ENCODE assay signal across 8 cellular contexts in the genomic region with DNA sequence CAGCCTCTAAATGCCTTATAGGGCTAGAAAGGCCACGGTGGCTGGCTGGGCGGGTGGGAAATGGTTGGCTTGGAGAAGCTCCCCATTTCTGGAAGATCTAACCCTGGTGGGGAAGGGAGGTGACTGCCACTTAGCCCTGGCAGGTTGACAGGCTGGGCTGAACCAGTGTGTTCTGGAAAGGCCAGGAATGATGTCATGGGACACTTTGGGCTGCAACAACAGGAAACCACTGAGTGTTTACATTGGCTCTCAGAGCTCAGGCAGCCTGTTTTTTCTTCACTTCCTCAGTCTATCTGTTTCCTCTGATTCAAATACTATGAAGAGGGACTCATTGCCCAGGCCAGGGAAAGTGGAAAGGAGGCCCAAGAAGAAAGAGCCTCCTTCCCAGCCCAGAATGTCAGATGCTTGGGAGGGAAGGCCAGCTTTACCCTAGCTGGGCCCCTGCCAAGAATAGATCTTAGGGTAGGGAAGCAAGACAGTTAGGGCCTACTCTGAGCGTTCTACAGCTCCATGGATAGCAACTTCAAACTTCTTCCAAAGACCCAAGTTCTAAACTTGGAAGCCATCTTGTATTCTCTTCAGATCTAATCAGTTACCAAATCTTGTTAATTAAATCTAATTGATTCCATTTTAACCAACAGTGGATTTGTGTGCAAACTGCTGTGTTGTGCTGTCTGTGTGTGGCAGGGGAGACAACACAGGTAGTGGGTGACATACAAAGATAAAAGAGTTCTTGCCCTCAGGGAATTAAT.
A peak's percentile ranks its signal among the peaks of the same experiment; 100 is the strongest.
DNase-seq lines count a peak whose midpoint lies in the region; ATAC-seq, FAIRE-seq and TF ChIP-seq lines count a peak whose summit lies in the region.

No MANE protein-coding gene starts in this region.

- H3K27me3 ChIP-seq in bronchial epithelial cell (ENCODE audit: control insufficient read depth, insufficient read depth, low read length) (no peaks in the 10 kb centered on the region), left lung (no peaks in the 10 kb centered on the region), stomach smooth muscle (ENCODE audit: control insufficient read depth in 1 of 2, insufficient read depth in 2 of 2, low read length in 2 of 2) (peaks cover 0 to 2% of the 10 kb centered on the region in 2 donors)

- no peaks in the 10 kb centered on the region for H3K36me3 ChIP-seq in bronchial epithelial cell (ENCODE audit: control insufficient read depth, insufficient read depth, low read length)
- H3K36me3 ChIP-seq in left lung: no peaks in the 10 kb centered on the region
- no peaks in the 10 kb centered on the region for H3K36me3 ChIP-seq in stomach smooth muscle (ENCODE audit: control insufficient read depth in 2 of 2, insufficient read depth in 2 of 2, low read length in 2 of 2)

- ATAC-seq in HG03175 (IDR thresholded peaks at IDR 0.05; ENCODE audit: unreplicated experiment) (peak; percentile 46), T-helper 17 cell (peak; percentile 82), left lung (peak; percentile 89)

- no peaks in the 10 kb centered on the region for H3K27me3 Mint-ChIP-seq in T-helper 17 cell
- no peaks in the 10 kb centered on the region for H3K27me3 Mint-ChIP-seq in progenitor cell of endocrine pancreas

- H3K27ac Mint-ChIP-seq in T-helper 17 cell: peak overlapping the region; percentile 99
- H3K27ac Mint-ChIP-seq in progenitor cell of endocrine pancreas: no peak overlapping the region

- intact Hi-C loops in left lung (cut with DNase I): loop anchor here in 1 of 2 donors (10.0 kb wide), 1 partner anchor 103 kb away; no protein-coding TSS in a partner anchor

- H3K36me3 Mint-ChIP-seq in T-helper 17 cell (ENCODE audit: low read depth) (peaks cover 3% of the 10 kb centered on the region), progenitor cell of endocrine pancreas (ENCODE audit: insufficient read depth) (no peaks in the 10 kb centered on the region)

- peaks cover 43% of the 10 kb centered on the region for H3K4me1 Mint-ChIP-seq in T-helper 17 cell
- no peaks in the 10 kb centered on the region for H3K4me1 Mint-ChIP-seq in progenitor cell of endocrine pancreas (ENCODE audit: low read depth)

- H3K9me3 ChIP-seq in T-helper 17 cell (ENCODE audit: control insufficient read depth, low read length, poor library complexity, severe bottlenecking): no peaks in the 10 kb centered on the region
- H3K9me3 ChIP-seq in left lung: no peaks in the 10 kb centered on the region
- no peaks in the 10 kb centered on the region for H3K9me3 ChIP-seq in stomach smooth muscle (ENCODE audit: control insufficient read depth in 2 of 2, low read length in 2 of 2)

- H3K4me1 ChIP-seq in left lung (peaks cover 16 to 53% of the 10 kb centered on the region in 2 donors), stomach smooth muscle (ENCODE audit: control insufficient read depth, insufficient read depth, low read length) (peaks cover 17% of the 10 kb centered on the region)

- peaks cover 23% of the 10 kb centered on the region for H3K9me3 Mint-ChIP-seq in progenitor cell of endocrine pancreas (ENCODE audit: low read depth)

- no peak overlapping the region for H3K4me3 ChIP-seq in bronchial epithelial cell (ENCODE audit: low read depth, low read length)
- no peak overlapping the region for H3K4me3 ChIP-seq in left lung
- no peak overlapping the region for H3K4me3 ChIP-seq in stomach smooth muscle (ENCODE audit: low read length in 2 of 2)

- peak overlapping the region in 1 of 2 donors; percentile 14 for H3K9ac ChIP-seq in stomach smooth muscle (ENCODE audit: low read length in 2 of 2)

- peak; percentile 90 for FAIRE-seq in bronchial epithelial cell (lab: Jason Lieb, UNC)

- H3K4me3 Mint-ChIP-seq in T-helper 17 cell (peak overlapping the region; percentile 66), progenitor cell of endocrine pancreas (ENCODE audit: low read depth) (no peak overlapping the region)

- DNase-seq in DMS53 treated with DMSO at 0.1 percent for 48 hours (lab: John Stamatoyannopoulos, UW; ENCODE audit: unreplicated experiment): peak; percentile 92
- DNase-seq in T-helper 17 cell: peak in 1 of 3 donors; percentile 14
- DNase-seq in bronchial epithelial cell (ENCODE audit: low read depth): peak; percentile 77
- peak; percentile 75 to 89 for DNase-seq in left lung
- DNase-seq in progenitor cell of endocrine pancreas (ENCODE audit: low spot score, unreplicated experiment): no peak
- DNase-seq in HuH-7.5 (ENCODE audit: low spot score): no peak

- TF ChIP-seq CTCF in bronchial epithelial cell (IDR thresholded peaks at IDR 0.05; ENCODE audit: insufficient read depth, low read length, severe bottlenecking) (no peak), left lung (IDR thresholded peaks at IDR 0.05) (peak in 1 of 2 donors; percentile 35), progenitor cell of endocrine pancreas (IDR thresholded peaks at IDR 0.05; ENCODE audit: unreplicated experiment) (no peak)

- H3K27ac ChIP-seq in left lung (peak overlapping the region; percentile 82 to 93), stomach smooth muscle (ENCODE audit: low read length) (peak overlapping the region; percentile 76)

Comparison
In these comparisons a context has a peak if more than half of its experiments do, and no peak if none do; other contexts are left out.
1. DNase-seq: peak in DMS53 treated with DMSO at 0.1 percent for 48 hours (single experiment), bronchial epithelial cell (single experiment) and left lung (2 of 2); none in progenitor cell of endocrine pancreas (single experiment) and HuH-7.5 (single experiment).
2. Peak in every context shown above with its lines, with median percentiles within 50 percentile points of each other: ATAC-seq.